ENCODE assay signal across 14 cellular contexts in the genomic region with DNA sequence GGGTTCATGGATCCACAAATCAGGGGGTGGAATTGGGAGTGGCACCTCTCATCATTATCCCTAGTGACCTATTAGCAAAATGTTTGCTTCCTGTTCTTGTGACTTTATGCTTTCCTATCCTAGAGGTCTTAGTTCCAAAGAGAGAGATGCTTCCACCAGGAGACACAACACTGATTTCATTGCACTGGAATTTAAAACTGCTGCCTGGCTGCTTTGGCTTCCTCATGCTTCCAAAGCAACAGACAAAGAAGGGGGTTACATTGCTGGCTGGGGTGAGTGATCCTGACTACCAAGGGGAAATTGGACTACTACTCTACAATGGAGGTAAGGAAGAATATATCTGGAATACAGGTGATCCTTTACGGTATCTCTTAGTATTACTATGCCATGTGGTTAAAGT.
DNase-seq lines count a peak whose midpoint lies in the region; ATAC-seq and TF ChIP-seq lines count a peak whose summit lies in the region.
"Had no signal": no experiment of that assay in that cellular context is flagged by ENCODE, and none has a peak within 500 bp of the region (broad histone marks: within the 10 kb centered on the region; RNA-seq: fewer than 3 reads in every experiment).

No MANE protein-coding gene starts in this region.

- no peak overlapping the region for H3K4me3 ChIP-seq in kidney epithelial cell (ENCODE audit: low read depth, low read length)
- H3K4me3 ChIP-seq in upper lobe of right lung, result no peak overlapping the region

- H3K27me3 ChIP-seq in kidney epithelial cell (ENCODE audit: control insufficient read depth, insufficient read depth, low read length) (no peaks in the 10 kb centered on the region), upper lobe of right lung (no peaks in the 10 kb centered on the region)

- ATAC-seq in left colon (no peak), WTC11 (no peak), upper lobe of right lung (no peak)

- peak; percentile 20 for DNase-seq in HCEC 1CT
- DNase-seq in astrocyte of the hippocampus (ENCODE audit: low read depth, low spot score), result peak; percentile 34
- DNase-seq in kidney epithelial cell (ENCODE audit: low read depth), result peak; percentile 5
- no peak for DNase-seq in left colon
- no peak for DNase-seq in WTC11 (ENCODE audit: low spot score)
- no peak for DNase-seq in erythroblast (lab: John Stamatoyannopoulos, UW)
- DNase-seq in upper lobe of right lung, result no peak
- DNase-seq: DMS 273 treated with DMSO at 0.1 percent for 48 hours, H9, MV-4-11, NCI-H1436, NCI-H526, OCI-M1 had no signal

- no peak overlapping the region for H3K27ac Mint-ChIP-seq in WTC11
- H3K27ac Mint-ChIP-seq: H9 had no signal

- no peaks in the 10 kb centered on the region for H3K36me3 ChIP-seq in kidney epithelial cell (ENCODE audit: control insufficient read depth, insufficient read depth, low read length)
- no peaks in the 10 kb centered on the region for H3K36me3 ChIP-seq in upper lobe of right lung

- TF ChIP-seq CTCF in kidney epithelial cell (IDR thresholded peaks at IDR 0.05; ENCODE audit: insufficient read depth, low read length, poor library complexity, severe bottlenecking) (no peak), WTC11 (IDR thresholded peaks at IDR 0.05) (no peak), upper lobe of right lung (IDR thresholded peaks at IDR 0.05) (no peak)

- no peak for TF ChIP-seq POLR2A in erythroblast (IDR thresholded peaks at IDR 0.05; ENCODE audit: low read length)

- no peak overlapping the region for H3K27ac ChIP-seq in upper lobe of right lung
- H3K27ac ChIP-seq: RWPE1 had no signal

- no peak overlapping the region for H3K4me3 Mint-ChIP-seq in WTC11
- H3K4me3 Mint-ChIP-seq: H9 had no signal

- intact Hi-C loops in left colon (cut with DNase I, micrococcal nuclease) (no loop called here), upper lobe of right lung (cut with DNase I) (no loop called here)

- H3K9me3 Mint-ChIP-seq in WTC11, result peaks cover 6% of the 10 kb centered on the region; the same call in 1 of the 2 replicates
- H3K9me3 Mint-ChIP-seq: H9 had no signal

- H3K9me3 ChIP-seq in upper lobe of right lung, result no peaks in the 10 kb centered on the region

- H3K27me3 Mint-ChIP-seq in WTC11 (ENCODE audit: low read depth), result no peaks in the 10 kb centered on the region

- H3K4me1 ChIP-seq in upper lobe of right lung, result no peaks in the 10 kb centered on the region

- H3K36me3 Mint-ChIP-seq in WTC11, result no peaks in the 10 kb centered on the region

- POLR2A ChIA-PET in WTC11 (lab: Charles Lee), result no interaction called here

- CTCF ChIA-PET in WTC11 (lab: Charles Lee), result no interaction called here

- 0 out of 2 replicates have a peak, but pooled peaks cover 2% of the 10 kb centered on the region for H3K4me1 Mint-ChIP-seq in WTC11
- H3K4me1 Mint-ChIP-seq: H9 had no signal

TF ChIP-seq in WTC11, 78 proteins besides CTCF, POLR2A, EP300 and RAD21:
- no peak for TF ChIP-seq ETV6 (CRISPR knock-in tag; IDR thresholded peaks at IDR 0.05)
- no peak for TF ChIP-seq CREB1 (CRISPR knock-in tag; IDR thresholded peaks at IDR 0.05)
- no peak for TF ChIP-seq NFATC4 (CRISPR knock-in tag; IDR thresholded peaks at IDR 0.05)
- no peak for TF ChIP-seq GTF2I (CRISPR knock-in tag; conservative IDR thresholded peaks at IDR 0.05)
- TF ChIP-seq ZNF138 (CRISPR knock-in tag; conservative IDR thresholded peaks at IDR 0.05), result no peak
- no peak for TF ChIP-seq NFYB (CRISPR knock-in tag; conservative IDR thresholded peaks at IDR 0.05; ENCODE audit: low read depth)
- TF ChIP-seq TEAD4 (CRISPR knock-in tag; IDR thresholded peaks at IDR 0.05), result no peak
- TF ChIP-seq, protein P1, sequence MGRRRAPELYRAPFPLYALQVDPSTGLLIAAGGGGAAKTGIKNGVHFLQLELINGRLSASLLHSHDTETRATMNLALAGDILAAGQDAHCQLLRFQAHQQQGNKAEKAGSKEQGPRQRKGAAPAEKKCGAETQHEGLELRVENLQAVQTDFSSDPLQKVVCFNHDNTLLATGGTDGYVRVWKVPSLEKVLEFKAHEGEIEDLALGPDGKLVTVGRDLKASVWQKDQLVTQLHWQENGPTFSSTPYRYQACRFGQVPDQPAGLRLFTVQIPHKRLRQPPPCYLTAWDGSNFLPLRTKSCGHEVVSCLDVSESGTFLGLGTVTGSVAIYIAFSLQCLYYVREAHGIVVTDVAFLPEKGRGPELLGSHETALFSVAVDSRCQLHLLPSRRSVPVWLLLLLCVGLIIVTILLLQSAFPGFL (CRISPR knock-in tag; IDR thresholded peaks at IDR 0.05; ENCODE audit: borderline replicate concordance), result no peak
- TF ChIP-seq ZNF416 (CRISPR knock-in tag; IDR thresholded peaks at IDR 0.05), result no peak
- no peak for TF ChIP-seq SP1 (CRISPR knock-in tag; conservative IDR thresholded peaks at IDR 0.05)
- TF ChIP-seq FOXP1 (CRISPR knock-in tag; IDR thresholded peaks at IDR 0.05; ENCODE audit: borderline replicate concordance), result no peak
- no peak for TF ChIP-seq GABPB1 (CRISPR knock-in tag; IDR thresholded peaks at IDR 0.05)
- no peak for TF ChIP-seq GRHL2 (CRISPR knock-in tag; IDR thresholded peaks at IDR 0.05; ENCODE audit: insufficient replicate concordance, severe bottlenecking)
- TF ChIP-seq, protein P2, sequence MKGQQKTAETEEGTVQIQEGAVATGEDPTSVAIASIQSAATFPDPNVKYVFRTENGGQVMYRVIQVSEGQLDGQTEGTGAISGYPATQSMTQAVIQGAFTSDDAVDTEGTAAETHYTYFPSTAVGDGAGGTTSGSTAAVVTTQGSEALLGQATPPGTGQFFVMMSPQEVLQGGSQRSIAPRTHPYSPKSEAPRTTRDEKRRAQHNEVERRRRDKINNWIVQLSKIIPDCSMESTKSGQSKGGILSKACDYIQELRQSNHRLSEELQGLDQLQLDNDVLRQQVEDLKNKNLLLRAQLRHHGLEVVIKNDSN (CRISPR knock-in tag; IDR thresholded peaks at IDR 0.05), result no peak

Comparison
In these comparisons a context has a peak if more than half of its experiments do, and no peak if none do; other contexts are left out.
1. DNase-seq: peak in HCEC 1CT (single experiment), astrocyte of the hippocampus (single experiment) and kidney epithelial cell (single experiment); none in left colon (0 of 2), WTC11 (single experiment), erythroblast (0 of 2) and upper lobe of right lung (single experiment).